ENCODE assay signal across 8 cellular contexts in the genomic region with DNA sequence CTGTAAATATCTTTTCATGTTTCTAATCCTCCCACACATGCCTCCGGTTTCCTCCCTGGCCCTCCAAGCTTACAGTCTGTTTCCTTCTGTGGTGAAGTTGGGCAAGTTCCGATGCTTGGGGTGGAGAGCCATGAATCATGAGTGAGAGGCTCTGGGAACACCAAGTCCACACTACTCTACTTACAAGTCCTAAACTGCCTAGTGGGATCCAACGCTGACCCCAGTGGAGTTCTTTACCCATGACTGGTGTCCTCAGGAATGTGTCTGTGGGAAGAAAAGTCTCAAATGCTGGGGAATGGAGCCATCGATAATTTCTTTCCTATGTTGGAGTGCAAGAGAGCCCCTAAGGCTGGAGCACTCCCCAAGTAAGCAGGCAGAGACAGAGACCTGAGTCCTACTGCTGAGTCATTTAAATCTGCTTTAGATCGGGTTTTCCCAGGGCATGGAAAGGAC.
DNase-seq lines count a peak whose midpoint lies in the region; ATAC-seq and TF ChIP-seq lines count a peak whose summit lies in the region.

No MANE protein-coding gene starts in this region.

- H3K79me2 ChIP-seq in ACC112 (ENCODE audit: control insufficient read depth, insufficient read depth, low read length, unreplicated experiment) = peaks cover 45% of the 10 kb centered on the region

- H3K27me3 ChIP-seq in ACC112 (ENCODE audit: insufficient read depth, low read length) (no peaks in the 10 kb centered on the region), brain microvascular endothelial cell (replicated peaks) (no peaks in the 10 kb centered on the region)

- TF ChIP-seq CTCF in brain microvascular endothelial cell (IDR thresholded peaks at IDR 0.05; ENCODE audit: low read depth, low read length, missing control alignments) = no peak

- H2AFZ ChIP-seq in ACC112 (ENCODE audit: low read length, unreplicated experiment) = no peak overlapping the region

- WGBS in mesodermal cell (ENCODE audit: insufficient coverage in 2 of 2), 2 experiments = 74 to 79% methylated on average over 2 to 3 of the region's 5 CpGs

- peak; percentile 94 for DNase-seq in NCI-H226
- DNase-seq in brain microvascular endothelial cell = peak; percentile 100
- DNase-seq in COLO829 (ENCODE audit: low spot score) = no peak
- DNase-seq in NCI-H748 treated with DMSO at 0.1 percent for 48 hours (lab: John Stamatoyannopoulos, UW) = no peak

- no peak for ATAC-seq in HG02610 (IDR thresholded peaks at IDR 0.05; ENCODE audit: unreplicated experiment)
- ATAC-seq in HG03521 (IDR thresholded peaks at IDR 0.05; ENCODE audit: unreplicated experiment) = no peak

- H3K27ac ChIP-seq in ACC112 (ENCODE audit: low read depth, low read length) (peak overlapping the region; percentile 100), brain microvascular endothelial cell (peak overlapping the region; percentile 99), mesodermal cell (ENCODE audit: low read depth, low read length, severe bottlenecking) (peak overlapping the region; percentile 64)

- H3K9me3 ChIP-seq in mesodermal cell (ENCODE audit: control insufficient read depth, low read length) = no peaks in the 10 kb centered on the region

- H3K4me3 ChIP-seq in ACC112 (ENCODE audit: low read depth, low read length) (peak overlapping the region; percentile 79), brain microvascular endothelial cell (ENCODE audit: low read depth, low read length) (peak overlapping the region; percentile 13), mesodermal cell (ENCODE audit: extremely low read depth, insufficient read depth, low read length, poor library complexity, severe bottlenecking) (no peak overlapping the region)

- H3K36me3 ChIP-seq in ACC112 (ENCODE audit: insufficient read depth, low read length) (peaks cover 12% of the 10 kb centered on the region; the same call in 1 of the 2 replicates), brain microvascular endothelial cell (replicated peaks) (no peaks in the 10 kb centered on the region), mesodermal cell (ENCODE audit: control insufficient read depth, insufficient read depth, low read length) (no peaks in the 10 kb centered on the region)

- in situ Hi-C loops in brain microvascular endothelial cell (cut with HindIII; ENCODE audit: low pct_ligation_motif_present, low sequenced_read_pairs) = no loop called here

- H3K4me1 ChIP-seq in ACC112 (ENCODE audit: control insufficient read depth, insufficient read depth, low read length, unreplicated experiment) (peaks cover 68% of the 10 kb centered on the region), mesodermal cell (ENCODE audit: control insufficient read depth, insufficient read depth, low read length, poor library complexity, severe bottlenecking) (peaks cover 14% of the 10 kb centered on the region)

Comparison
In these comparisons a context has a peak if more than half of its experiments do, and no peak if none do; other contexts are left out.
1. DNase-seq: peak in NCI-H226 (single experiment) and brain microvascular endothelial cell (single experiment); none in COLO829 (single experiment) and NCI-H748 treated with DMSO at 0.1 percent for 48 hours (single experiment).
2. Peak in every context shown above with its lines, with median percentiles within 50 percentile points of each other: H3K27ac ChIP-seq.